1 cellular context compared by ENCODE assay signal in the genomic region with DNA sequence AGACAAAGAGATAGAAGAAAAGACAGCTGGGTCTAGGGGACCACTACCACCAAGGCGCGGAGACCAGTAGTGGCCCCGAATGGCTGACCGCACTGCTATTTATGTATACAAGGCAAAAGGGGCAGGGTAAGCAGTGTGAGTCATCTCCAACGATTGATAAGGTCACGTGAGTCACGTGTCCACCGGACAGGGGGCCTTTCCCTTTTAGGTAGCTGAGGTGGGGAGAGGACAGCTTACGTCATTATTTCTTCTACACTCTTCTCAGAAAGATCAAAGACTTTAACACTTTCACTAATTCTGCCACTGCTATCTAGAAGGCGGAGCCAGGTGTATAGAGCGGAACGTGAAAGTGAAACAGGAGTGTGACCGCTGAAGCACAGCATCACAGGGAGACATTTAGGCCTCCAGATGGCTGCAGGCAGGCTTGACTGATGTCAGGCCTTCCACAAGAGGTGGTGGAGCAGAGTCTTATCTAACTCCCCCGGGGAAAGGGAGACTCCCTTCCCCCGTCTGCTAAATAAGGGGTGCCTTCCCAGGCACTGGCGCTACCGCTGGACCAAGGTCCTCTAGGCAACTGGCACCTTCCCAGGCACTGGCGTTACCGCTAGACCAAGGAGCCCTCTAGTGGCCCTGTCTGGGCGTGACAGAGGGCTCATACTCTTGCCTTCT.
TF ChIP-seq lines count a peak whose summit lies in the region.

No MANE protein-coding gene starts in this region.

TF ChIP-seq in K562, 482 proteins besides CTCF, POLR2A, EP300 and RAD21 (continued from another document and continues in another):
- TF ChIP-seq, protein P1, sequence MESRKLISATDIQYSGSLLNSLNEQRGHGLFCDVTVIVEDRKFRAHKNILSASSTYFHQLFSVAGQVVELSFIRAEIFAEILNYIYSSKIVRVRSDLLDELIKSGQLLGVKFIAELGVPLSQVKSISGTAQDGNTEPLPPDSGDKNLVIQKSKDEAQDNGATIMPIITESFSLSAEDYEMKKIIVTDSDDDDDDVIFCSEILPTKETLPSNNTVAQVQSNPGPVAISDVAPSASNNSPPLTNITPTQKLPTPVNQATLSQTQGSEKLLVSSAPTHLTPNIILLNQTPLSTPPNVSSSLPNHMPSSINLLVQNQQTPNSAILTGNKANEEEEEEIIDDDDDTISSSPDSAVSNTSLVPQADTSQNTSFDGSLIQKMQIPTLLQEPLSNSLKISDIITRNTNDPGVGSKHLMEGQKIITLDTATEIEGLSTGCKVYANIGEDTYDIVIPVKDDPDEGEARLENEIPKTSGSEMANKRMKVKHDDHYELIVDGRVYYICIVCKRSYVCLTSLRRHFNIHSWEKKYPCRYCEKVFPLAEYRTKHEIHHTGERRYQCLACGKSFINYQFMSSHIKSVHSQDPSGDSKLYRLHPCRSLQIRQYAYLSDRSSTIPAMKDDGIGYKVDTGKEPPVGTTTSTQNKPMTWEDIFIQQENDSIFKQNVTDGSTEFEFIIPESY (CRISPR knock-in tag; IDR thresholded peaks at IDR 0.05), result no peak
- TF ChIP-seq SLC30A9 (CRISPR knock-in tag; IDR thresholded peaks at IDR 0.05), result no peak
- TF ChIP-seq, protein P2, sequence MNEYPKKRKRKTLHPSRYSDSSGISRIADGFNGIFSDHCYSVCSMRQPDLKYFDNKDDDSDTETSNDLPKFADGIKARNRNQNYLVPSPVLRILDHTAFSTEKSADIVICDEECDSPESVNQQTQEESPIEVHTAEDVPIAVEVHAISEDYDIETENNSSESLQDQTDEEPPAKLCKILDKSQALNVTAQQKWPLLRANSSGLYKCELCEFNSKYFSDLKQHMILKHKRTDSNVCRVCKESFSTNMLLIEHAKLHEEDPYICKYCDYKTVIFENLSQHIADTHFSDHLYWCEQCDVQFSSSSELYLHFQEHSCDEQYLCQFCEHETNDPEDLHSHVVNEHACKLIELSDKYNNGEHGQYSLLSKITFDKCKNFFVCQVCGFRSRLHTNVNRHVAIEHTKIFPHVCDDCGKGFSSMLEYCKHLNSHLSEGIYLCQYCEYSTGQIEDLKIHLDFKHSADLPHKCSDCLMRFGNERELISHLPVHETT (CRISPR knock-in tag; conservative IDR thresholded peaks at IDR 0.05 in 1 of 2, IDR thresholded peaks at IDR 0.05 in 1 of 2), result no peak
- no peak for TF ChIP-seq ZFPM2 (CRISPR knock-in tag; IDR thresholded peaks at IDR 0.05)
- TF ChIP-seq TAF1 (IDR thresholded peaks at IDR 0.05; ENCODE audit: control insufficient read depth, extremely low read depth, insufficient read depth, low read length, severe bottlenecking), result no peak
- no peak for TF ChIP-seq MIER1 (IDR thresholded peaks at IDR 0.05; ENCODE audit: low read depth)
- no peak for TF ChIP-seq C11orf30 (IDR thresholded peaks at IDR 0.05; ENCODE audit: low read depth)
- no peak for TF ChIP-seq GATAD2A (IDR thresholded peaks at IDR 0.05)
- no peak for TF ChIP-seq ZKSCAN8 (CRISPR knock-in tag; IDR thresholded peaks at IDR 0.05)
- TF ChIP-seq ZC3H4 (CRISPR knock-in tag; IDR thresholded peaks at IDR 0.05; ENCODE audit: borderline replicate concordance), result no peak
- TF ChIP-seq ZNF696 (CRISPR knock-in tag; conservative IDR thresholded peaks at IDR 0.05), result no peak
- TF ChIP-seq NR2F6 (CRISPR knock-in tag; IDR thresholded peaks at IDR 0.05), result no peak
- TF ChIP-seq KAT7 (CRISPR knock-in tag; IDR thresholded peaks at IDR 0.05; ENCODE audit: borderline replicate concordance), result no peak
- TF ChIP-seq TARDBP (IDR thresholded peaks at IDR 0.05), result no peak
- TF ChIP-seq THRAP3 (IDR thresholded peaks at IDR 0.05; ENCODE audit: borderline replicate concordance), result no peak
- no peak for TF ChIP-seq FOS (IDR thresholded peaks at IDR 0.05; ENCODE audit: extremely low read depth, insufficient read length)
- no peak for TF ChIP-seq CC2D1A (IDR thresholded peaks at IDR 0.05)
- no peak for TF ChIP-seq ELF4 (CRISPR knock-in tag; IDR thresholded peaks at IDR 0.05)
- no peak for TF ChIP-seq POLR3A (IDR thresholded peaks at IDR 0.05; ENCODE audit: borderline replicate concordance, extremely low read depth, insufficient read depth, insufficient read length)
- peak; percentile 62; the same call in 1 of the 2 replicates for TF ChIP-seq ATF7 (IDR thresholded peaks at IDR 0.05)
- no peak for TF ChIP-seq ZSCAN29 (IDR thresholded peaks at IDR 0.05)
- TF ChIP-seq SMAD3 (CRISPR knock-in tag; conservative IDR thresholded peaks at IDR 0.05), result no peak
- no peak for TF ChIP-seq ZNF133 (CRISPR knock-in tag; IDR thresholded peaks at IDR 0.05)
- no peak for TF ChIP-seq CSDE1 (IDR thresholded peaks at IDR 0.05)
- TF ChIP-seq MYNN (IDR thresholded peaks at IDR 0.05), result no peak
- TF ChIP-seq MYNN (CRISPR knock-in tag; IDR thresholded peaks at IDR 0.05), result no peak
- no peak for TF ChIP-seq SUPT5H (IDR thresholded peaks at IDR 0.05)
- no peak for TF ChIP-seq CEBPB (tag; IDR thresholded peaks at IDR 0.05)
- TF ChIP-seq, protein P3, sequence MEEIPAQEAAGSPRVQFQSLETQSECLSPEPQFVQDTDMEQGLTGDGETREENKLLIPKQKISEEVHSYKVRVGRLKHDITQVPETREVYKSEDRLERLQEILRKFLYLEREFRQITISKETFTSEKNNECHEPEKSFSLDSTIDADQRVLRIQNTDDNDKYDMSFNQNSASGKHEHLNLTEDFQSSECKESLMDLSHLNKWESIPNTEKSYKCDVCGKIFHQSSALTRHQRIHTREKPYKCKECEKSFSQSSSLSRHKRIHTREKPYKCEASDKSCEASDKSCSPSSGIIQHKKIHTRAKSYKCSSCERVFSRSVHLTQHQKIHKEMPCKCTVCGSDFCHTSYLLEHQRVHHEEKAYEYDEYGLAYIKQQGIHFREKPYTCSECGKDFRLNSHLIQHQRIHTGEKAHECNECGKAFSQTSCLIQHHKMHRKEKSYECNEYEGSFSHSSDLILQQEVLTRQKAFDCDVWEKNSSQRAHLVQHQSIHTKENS (CRISPR knock-in tag; IDR thresholded peaks at IDR 0.05), result no peak
- TF ChIP-seq HIVEP1 (CRISPR knock-in tag; IDR thresholded peaks at IDR 0.05), result no peak
- TF ChIP-seq TFAM (CRISPR knock-in tag; conservative IDR thresholded peaks at IDR 0.05), result no peak
- no peak for TF ChIP-seq NBN (IDR thresholded peaks at IDR 0.05; ENCODE audit: low read depth)
- no peak for TF ChIP-seq HDGF (IDR thresholded peaks at IDR 0.05)
- no peak for TF ChIP-seq TAF7 (tag; IDR thresholded peaks at IDR 0.05)
- TF ChIP-seq GATA2 (CRISPR knock-in tag; IDR thresholded peaks at IDR 0.05), result no peak
- TF ChIP-seq BHLHE40 (IDR thresholded peaks at IDR 0.05; ENCODE audit: low read length), result peak; percentile 93
- TF ChIP-seq ZNF184 (CRISPR knock-in tag; IDR thresholded peaks at IDR 0.05), result no peak
- TF ChIP-seq BRD4 (IDR thresholded peaks at IDR 0.05), result no peak
- TF ChIP-seq, protein P4, sequence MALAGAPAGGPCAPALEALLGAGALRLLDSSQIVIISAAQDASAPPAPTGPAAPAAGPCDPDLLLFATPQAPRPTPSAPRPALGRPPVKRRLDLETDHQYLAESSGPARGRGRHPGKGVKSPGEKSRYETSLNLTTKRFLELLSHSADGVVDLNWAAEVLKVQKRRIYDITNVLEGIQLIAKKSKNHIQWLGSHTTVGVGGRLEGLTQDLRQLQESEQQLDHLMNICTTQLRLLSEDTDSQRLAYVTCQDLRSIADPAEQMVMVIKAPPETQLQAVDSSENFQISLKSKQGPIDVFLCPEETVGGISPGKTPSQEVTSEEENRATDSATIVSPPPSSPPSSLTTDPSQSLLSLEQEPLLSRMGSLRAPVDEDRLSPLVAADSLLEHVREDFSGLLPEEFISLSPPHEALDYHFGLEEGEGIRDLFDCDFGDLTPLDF (CRISPR knock-in tag; IDR thresholded peaks at IDR 0.05), result no peak
- no peak for TF ChIP-seq MTA1 (IDR thresholded peaks at IDR 0.05; ENCODE audit: borderline replicate concordance)
- no peak for TF ChIP-seq PTBP1 (IDR thresholded peaks at IDR 0.05; ENCODE audit: low read depth, low read length)
- TF ChIP-seq CBFA2T2 (conservative IDR thresholded peaks at IDR 0.05), result peak; percentile 62
- TF ChIP-seq TEAD2 (tag; IDR thresholded peaks at IDR 0.05), result no peak
- no peak for TF ChIP-seq SRSF7 (optimal IDR thresholded peaks at IDR 0.05; ENCODE audit: low read depth, low read length)
- TF ChIP-seq CHD1 (IDR thresholded peaks at IDR 0.05; ENCODE audit: low read length), result no peak
- TF ChIP-seq IFI16 (CRISPR knock-in tag; IDR thresholded peaks at IDR 0.05), result no peak
- no peak for TF ChIP-seq CBX1 (IDR thresholded peaks at IDR 0.05; ENCODE audit: low read depth)
- TF ChIP-seq ZNF274 (IDR thresholded peaks at IDR 0.05; ENCODE audit: borderline replicate concordance, low read depth, low read length), result no peak
- TF ChIP-seq, protein P5, sequence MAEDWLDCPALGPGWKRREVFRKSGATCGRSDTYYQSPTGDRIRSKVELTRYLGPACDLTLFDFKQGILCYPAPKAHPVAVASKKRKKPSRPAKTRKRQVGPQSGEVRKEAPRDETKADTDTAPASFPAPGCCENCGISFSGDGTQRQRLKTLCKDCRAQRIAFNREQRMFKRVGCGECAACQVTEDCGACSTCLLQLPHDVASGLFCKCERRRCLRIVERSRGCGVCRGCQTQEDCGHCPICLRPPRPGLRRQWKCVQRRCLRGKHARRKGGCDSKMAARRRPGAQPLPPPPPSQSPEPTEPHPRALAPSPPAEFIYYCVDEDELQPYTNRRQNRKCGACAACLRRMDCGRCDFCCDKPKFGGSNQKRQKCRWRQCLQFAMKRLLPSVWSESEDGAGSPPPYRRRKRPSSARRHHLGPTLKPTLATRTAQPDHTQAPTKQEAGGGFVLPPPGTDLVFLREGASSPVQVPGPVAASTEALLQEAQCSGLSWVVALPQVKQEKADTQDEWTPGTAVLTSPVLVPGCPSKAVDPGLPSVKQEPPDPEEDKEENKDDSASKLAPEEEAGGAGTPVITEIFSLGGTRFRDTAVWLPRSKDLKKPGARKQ (CRISPR knock-in tag; IDR thresholded peaks at IDR 0.05), result no peak
- no peak for TF ChIP-seq RB1 (IDR thresholded peaks at IDR 0.05; ENCODE audit: low read depth)
- no peak for TF ChIP-seq ZNF561 (CRISPR knock-in tag; conservative IDR thresholded peaks at IDR 0.05)
- TF ChIP-seq PTRF (tag; IDR thresholded peaks at IDR 0.05), result no peak
- TF ChIP-seq ZNF551 (CRISPR knock-in tag; IDR thresholded peaks at IDR 0.05), result no peak
- no peak for TF ChIP-seq ZNF668 (CRISPR knock-in tag; IDR thresholded peaks at IDR 0.05)
- no peak for TF ChIP-seq ZNF75A (CRISPR knock-in tag; IDR thresholded peaks at IDR 0.05)
- TF ChIP-seq PML (IDR thresholded peaks at IDR 0.05; ENCODE audit: low read length), result no peak
- TF ChIP-seq MAFK (IDR thresholded peaks at IDR 0.05; ENCODE audit: low read length), result no peak
- TF ChIP-seq, protein P6, sequence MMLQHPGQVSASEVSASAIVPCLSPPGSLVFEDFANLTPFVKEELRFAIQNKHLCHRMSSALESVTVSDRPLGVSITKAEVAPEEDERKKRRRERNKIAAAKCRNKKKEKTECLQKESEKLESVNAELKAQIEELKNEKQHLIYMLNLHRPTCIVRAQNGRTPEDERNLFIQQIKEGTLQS (IDR thresholded peaks at IDR 0.05), result peak; percentile 88
- TF ChIP-seq, protein P6 (CRISPR knock-in tag; conservative IDR thresholded peaks at IDR 0.05), result no peak
- TF ChIP-seq ZSCAN32 (CRISPR knock-in tag; IDR thresholded peaks at IDR 0.05), result no peak
- TF ChIP-seq PPARD (CRISPR knock-in tag; IDR thresholded peaks at IDR 0.05), result no peak
- no peak for TF ChIP-seq SMAD2 (IDR thresholded peaks at IDR 0.05; ENCODE audit: low read depth, low read length)
- TF ChIP-seq ZNF76 (CRISPR knock-in tag; IDR thresholded peaks at IDR 0.05; ENCODE audit: borderline replicate concordance), result no peak
- TF ChIP-seq SETDB1 (IDR thresholded peaks at IDR 0.05; ENCODE audit: low read length), result no peak
- no peak for TF ChIP-seq NR2C1 (IDR thresholded peaks at IDR 0.05)
- TF ChIP-seq NR2C1 (tag; IDR thresholded peaks at IDR 0.05), result no peak
- TF ChIP-seq NONO (IDR thresholded peaks at IDR 0.05; ENCODE audit: low read depth in 2 of 2, low read length in 1 of 2), result no peak
- no peak for TF ChIP-seq ELF1 (tag; IDR thresholded peaks at IDR 0.05)
- no peak for TF ChIP-seq STAT5B (CRISPR knock-in tag; IDR thresholded peaks at IDR 0.05)
- no peak for TF ChIP-seq SNIP1 (IDR thresholded peaks at IDR 0.05; ENCODE audit: low read depth)
- no peak for TF ChIP-seq CBX3 (IDR thresholded peaks at IDR 0.05; ENCODE audit: borderline replicate concordance in 1 of 2, low read length in 2 of 2)
- TF ChIP-seq ZNF583 (CRISPR knock-in tag; IDR thresholded peaks at IDR 0.05), result no peak
- TF ChIP-seq ASH1L (IDR thresholded peaks at IDR 0.05; ENCODE audit: borderline replicate concordance, low read depth, partially characterized antibody), result no peak
- TF ChIP-seq, protein P7, sequence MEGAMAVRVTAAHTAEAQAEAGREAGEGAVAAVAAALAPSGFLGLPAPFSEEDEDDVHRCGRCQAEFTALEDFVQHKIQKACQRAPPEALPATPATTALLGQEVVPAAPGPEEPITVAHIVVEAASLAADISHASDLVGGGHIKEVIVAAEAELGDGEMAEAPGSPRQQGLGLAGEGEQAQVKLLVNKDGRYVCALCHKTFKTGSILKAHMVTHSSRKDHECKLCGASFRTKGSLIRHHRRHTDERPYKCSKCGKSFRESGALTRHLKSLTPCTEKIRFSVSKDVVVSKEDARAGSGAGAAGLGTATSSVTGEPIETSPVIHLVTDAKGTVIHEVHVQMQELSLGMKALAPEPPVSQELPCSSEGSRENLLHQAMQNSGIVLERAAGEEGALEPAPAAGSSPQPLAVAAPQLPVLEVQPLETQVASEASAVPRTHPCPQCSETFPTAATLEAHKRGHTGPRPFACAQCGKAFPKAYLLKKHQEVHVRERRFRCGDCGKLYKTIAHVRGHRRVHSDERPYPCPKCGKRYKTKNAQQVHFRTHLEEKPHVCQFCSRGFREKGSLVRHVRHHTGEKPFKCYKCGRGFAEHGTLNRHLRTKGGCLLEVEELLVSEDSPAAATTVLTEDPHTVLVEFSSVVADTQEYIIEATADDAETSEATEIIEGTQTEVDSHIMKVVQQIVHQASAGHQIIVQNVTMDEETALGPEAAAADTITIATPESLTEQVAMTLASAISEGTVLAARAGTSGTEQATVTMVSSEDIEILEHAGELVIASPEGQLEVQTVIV (CRISPR knock-in tag; IDR thresholded peaks at IDR 0.05; ENCODE audit: borderline replicate concordance), result no peak
- TF ChIP-seq ZNF121 (CRISPR knock-in tag; conservative IDR thresholded peaks at IDR 0.05), result no peak
- TF ChIP-seq MAZ (CRISPR knock-in tag; conservative IDR thresholded peaks at IDR 0.05 in 1 of 2, IDR thresholded peaks at IDR 0.05 in 1 of 2), result 0 out of 4 replicates have a peak, but pooled peaks have one; percentile 26 to 36
- TF ChIP-seq EP400 (IDR thresholded peaks at IDR 0.05), result no peak
- no peak for TF ChIP-seq ARID2 (IDR thresholded peaks at IDR 0.05)
- no peak for TF ChIP-seq ZNF354B (CRISPR knock-in tag; IDR thresholded peaks at IDR 0.05)
- TF ChIP-seq ZNF79 (CRISPR knock-in tag; IDR thresholded peaks at IDR 0.05; ENCODE audit: low read depth), result no peak
